In genomic region chr16:86874141-86874540, GRCh38 we compare ENCODE assay signal across 9 cellular contexts.
DNase-seq lines count a peak whose midpoint lies in the region; ATAC-seq, FAIRE-seq and TF ChIP-seq lines count a peak whose summit lies in the region.
"Had no signal": no experiment of that assay in that cellular context is flagged by ENCODE, and none has a peak within 500 bp of the region (broad histone marks: within the 10 kb centered on the region; RNA-seq: fewer than 3 reads in every experiment).

No MANE protein-coding gene starts in this region.

- dilution Hi-C loops in keratinocyte (cut with MboI; ENCODE audit: extremely low pct_ligation_motif_present, low sequenced_read_pairs) = no loop called here

- no peak overlapping the region for H2AFZ ChIP-seq in keratinocyte (ENCODE audit: control insufficient read depth, low read length)

- DNase-seq in AG10803 (ENCODE audit: low read depth) (no peak), H4 (ENCODE audit: low spot score) (peak; percentile 34), keratinocyte (ENCODE audit: low read depth, low spot score) (no peak), NCI-H1930 (lab: John Stamatoyannopoulos, UW) (no peak), NCI-H1436 treated with DMSO at 0.1 percent for 48 hours (lab: John Stamatoyannopoulos, UW) (no peak)
- peak; percentile 49 for DNase-seq in activated CD4-positive, alpha-beta memory T cell treated with anti-CD3 and anti-CD28 coated beads for 36 hours

- H3K27me3 Mint-ChIP-seq in activated CD4-positive, alpha-beta memory T cell treated with anti-CD3 and anti-CD28 coated beads for 36 hours = peaks cover 30% of the 10 kb centered on the region

- no peak overlapping the region for H3K27ac ChIP-seq in keratinocyte (ENCODE audit: control insufficient read depth, insufficient read depth, low read length)

- H3K79me2 ChIP-seq in keratinocyte (ENCODE audit: control insufficient read depth, insufficient read depth, low read length) = no peaks in the 10 kb centered on the region

- H3K4me1 ChIP-seq in keratinocyte (ENCODE audit: control insufficient read depth, extremely low read depth, insufficient read depth, low read length) = no peaks in the 10 kb centered on the region

- H3K36me3 ChIP-seq in keratinocyte (ENCODE audit: control insufficient read depth in 2 of 2, extremely low read depth in 1 of 2, insufficient read depth in 2 of 2, low read length in 2 of 2) = no peaks in the 10 kb centered on the region

- no peak overlapping the region for H3K27ac Mint-ChIP-seq in activated CD4-positive, alpha-beta memory T cell treated with anti-CD3 and anti-CD28 coated beads for 36 hours
- H3K27ac Mint-ChIP-seq: dendritic cell treated with granulocyte-macrophage colony-stimulating factor and Interleukin-4, amounts not matched to agents 40 ng/mL and 50 ng/mL, for 4 days had no signal

- H3K27me3 ChIP-seq in keratinocyte (ENCODE audit: control insufficient read depth, extremely low read depth, insufficient read depth, low read length) = peaks cover 14% of the 10 kb centered on the region

- H3K9me3 ChIP-seq in keratinocyte (ENCODE audit: control insufficient read depth, low read depth, low read length) = peaks cover 2% of the 10 kb centered on the region

- no peaks in the 10 kb centered on the region for H4K20me1 ChIP-seq in keratinocyte (ENCODE audit: control insufficient read depth, extremely low read depth, insufficient read depth, low read length)

- FAIRE-seq in keratinocyte (lab: Jason Lieb, UNC) = peak; percentile 32

- TF ChIP-seq CTCF in AG10803 (conservative IDR thresholded peaks at IDR 0.05; ENCODE audit: low read length) = peak; percentile 67
- peak; percentile 61 to 68 (median 65) for TF ChIP-seq CTCF in keratinocyte (optimal IDR thresholded peaks at IDR 0.05 in 1 of 3, IDR thresholded peaks at IDR 0.05 in 1 of 3, conservative IDR thresholded peaks at IDR 0.05 in 1 of 3; ENCODE audit: extremely low read depth in 1 of 3, insufficient read depth in 2 of 3, low read length in 3 of 3)

- no peaks in the 10 kb centered on the region for H3K36me3 Mint-ChIP-seq in activated CD4-positive, alpha-beta memory T cell treated with anti-CD3 and anti-CD28 coated beads for 36 hours

- POLR2A ChIA-PET in activated CD4-positive, alpha-beta memory T cell treated with anti-CD3 and anti-CD28 coated beads for 36 hours (lab: Charles Lee) = no interaction called here

- no peak overlapping the region for H3K4me3 ChIP-seq in AG10803 (ENCODE audit: low read length)
- H3K4me3 ChIP-seq in keratinocyte (ENCODE audit: control insufficient read depth in 2 of 3, extremely low read depth in 1 of 3, insufficient read depth in 2 of 3, low read depth in 1 of 3, low read length in 3 of 3) = no peak overlapping the region

- no peaks in the 10 kb centered on the region for H3K4me1 Mint-ChIP-seq in activated CD4-positive, alpha-beta memory T cell treated with anti-CD3 and anti-CD28 coated beads for 36 hours (ENCODE audit: low read depth)

- ATAC-seq in GM21576 (IDR thresholded peaks at IDR 0.05; ENCODE audit: unreplicated experiment) (no peak), HG03520 (IDR thresholded peaks at IDR 0.05; ENCODE audit: unreplicated experiment) (no peak)

- no peak overlapping the region for H3K4me3 Mint-ChIP-seq in activated CD4-positive, alpha-beta memory T cell treated with anti-CD3 and anti-CD28 coated beads for 36 hours
- H3K4me3 Mint-ChIP-seq: dendritic cell treated with granulocyte-macrophage colony-stimulating factor and Interleukin-4, amounts not matched to agents 40 ng/mL and 50 ng/mL, for 4 days had no signal

- no peaks in the 10 kb centered on the region for H3K9me3 Mint-ChIP-seq in activated CD4-positive, alpha-beta memory T cell treated with anti-CD3 and anti-CD28 coated beads for 36 hours
- H3K9me3 Mint-ChIP-seq: dendritic cell treated with granulocyte-macrophage colony-stimulating factor and Interleukin-4, amounts not matched to agents 40 ng/mL and 50 ng/mL, for 4 days had no signal

- intact Hi-C loops in activated CD4-positive, alpha-beta memory T cell treated with anti-CD3 and anti-CD28 coated beads for 36 hours (cut with micrococcal nuclease) = loop anchor here (1.0 kb wide), 1 partner anchor 311 kb away; no protein-coding TSS in a partner anchor

- CTCF ChIA-PET in activated CD4-positive, alpha-beta memory T cell treated with anti-CD3 and anti-CD28 coated beads for 36 hours (lab: Charles Lee) = interaction anchor here (0.8 to 2.6 kb wide), 10 partner anchors 9 to 315 kb away, joined by 3 to 36 read pairs (median 4); no protein-coding TSS in a partner anchor

- H3K4me2 ChIP-seq in keratinocyte (ENCODE audit: control insufficient read depth, extremely low read depth, insufficient read depth, low read depth, low read length) = no peak overlapping the region

- no peak overlapping the region for H3K9ac ChIP-seq in keratinocyte (ENCODE audit: control insufficient read depth, extremely low read depth, insufficient read depth, low read length)

- no peaks in the 10 kb centered on the region for H3K9me1 ChIP-seq in keratinocyte (ENCODE audit: control insufficient read depth, extremely low read depth, insufficient read depth, low read length)

Comparison
In these comparisons a context has a peak if more than half of its experiments do, and no peak if none do; other contexts are left out.
1. DNase-seq: peak in H4 (single experiment) and activated CD4-positive, alpha-beta memory T cell treated with anti-CD3 and anti-CD28 coated beads for 36 hours (single experiment); none in AG10803 (single experiment), keratinocyte (single experiment), NCI-H1930 (0 of 2) and NCI-H1436 treated with DMSO at 0.1 percent for 48 hours (single experiment).